Comparison of ENCODE assay signal across 18 cellular contexts in the genomic region with DNA sequence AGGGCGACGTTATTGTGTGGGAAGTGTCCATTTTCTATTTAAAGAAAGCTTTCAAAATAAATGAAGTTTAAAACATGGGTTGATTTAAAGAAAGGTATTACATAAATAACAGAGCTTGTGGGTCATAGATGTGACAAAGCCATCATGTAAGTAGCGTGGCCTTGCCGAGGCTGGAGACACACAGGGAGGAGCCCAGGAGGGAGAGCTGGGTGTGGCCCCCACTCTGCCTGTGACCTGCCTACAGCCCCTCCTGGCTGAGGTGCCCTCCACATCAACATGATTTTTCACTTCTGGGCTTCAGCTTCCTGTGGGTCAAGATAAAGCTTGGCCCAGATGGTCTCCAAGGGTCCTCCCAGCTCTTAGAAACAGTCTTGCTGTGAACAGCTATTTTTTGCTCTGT. TPM values are rescaled to one million over a fixed set of nuclear protein-coding genes. Genes with fewer than 3 reads are reported as not detected.
DNase-seq lines count a peak whose midpoint lies in the region; ATAC-seq and TF ChIP-seq lines count a peak whose summit lies in the region.
"Had no signal": no experiment of that assay in that cellular context is flagged by ENCODE, and none has a peak within 500 bp of the region (broad histone marks: within the 10 kb centered on the region; RNA-seq: fewer than 3 reads in every experiment).

No MANE protein-coding gene starts in this region.

- peaks cover 15% of the 10 kb centered on the region for H3K9me3 Mint-ChIP-seq in mesothelial cell of epicardium

- WGBS in esophagus, 2 donors = 79 to 83% methylated on average over 4 of the region's 4 CpGs

- H3K27me3 ChIP-seq in esophagus (ENCODE audit: control insufficient read depth in 1 of 2, insufficient read depth in 2 of 2, low read length in 2 of 2) = no peaks in the 10 kb centered on the region
- H3K27me3 ChIP-seq: cardiac muscle cell, MG63 had no signal

- H3K27me3 Mint-ChIP-seq in mesothelial cell of epicardium (ENCODE audit: low read depth) = no peaks in the 10 kb centered on the region

- H3K36me3 ChIP-seq in esophagus (ENCODE audit: control insufficient read depth in 2 of 2, insufficient read depth in 2 of 2, low read length in 1 of 2) = no peaks in the 10 kb centered on the region
- H3K36me3 ChIP-seq: cardiac muscle cell, left ventricle myocardium inferior, MG63, thoracic aorta had no signal

- H3K9me3 ChIP-seq in esophagus (ENCODE audit: control insufficient read depth in 2 of 2, insufficient read depth in 1 of 2, low read depth in 1 of 2, low read length in 1 of 2) = peaks cover 0 to 6% of the 10 kb centered on the region in 2 donors

- no peak overlapping the region for H3K4me3 ChIP-seq in esophagus (ENCODE audit: low read depth in 1 of 2, low read length in 2 of 2)
- H3K4me3 ChIP-seq: cardiac muscle cell, left ventricle myocardium inferior, MG63, thoracic aorta had no signal

- TF ChIP-seq POLR2A in GM18505 (IDR thresholded peaks at IDR 0.05; ENCODE audit: borderline replicate concordance, extremely low read depth, insufficient read depth, insufficient read length) = no peak
- no peak for TF ChIP-seq POLR2A in erythroblast (IDR thresholded peaks at IDR 0.05; ENCODE audit: low read length)

- DNase-seq in erythroblast (lab: John Stamatoyannopoulos, UW) (no peak), T-helper 2 cell (no peak), mesothelial cell of epicardium (ENCODE audit: low spot score in 2 of 2, unreplicated experiment in 2 of 2) (no peak)
- DNase-seq: endodermal cell; left ventricle myocardium inferior; MG63; NCI-H1694 treated with DMSO at 0.1 percent for 48 hours; SHP77; stimulated activated CD4-positive, alpha-beta T cell treated with anti-CD3 and anti-CD28 coated beads, Interleukin-4, amount 100 ng/mL, for 1 hour; T-helper 17 cell had no signal

- H3K27ac Mint-ChIP-seq in mesothelial cell of epicardium = no peak overlapping the region
- H3K27ac Mint-ChIP-seq: endodermal cell, T-helper 17 cell had no signal

- H3K4me1 ChIP-seq in esophagus (ENCODE audit: control insufficient read depth in 2 of 2, insufficient read depth in 2 of 2, low read length in 1 of 2) = peaks cover 3 to 12% of the 10 kb centered on the region in 2 donors
- H3K4me1 ChIP-seq: left ventricle myocardium inferior had no signal

- H3K4me1 Mint-ChIP-seq in mesothelial cell of epicardium = no peaks in the 10 kb centered on the region

- no peaks in the 10 kb centered on the region for H3K36me3 Mint-ChIP-seq in mesothelial cell of epicardium

- H3K4me3 Mint-ChIP-seq in mesothelial cell of epicardium = no peak overlapping the region
- H3K4me3 Mint-ChIP-seq: endodermal cell, T-helper 17 cell had no signal

- ATAC-seq in GM18505 (IDR thresholded peaks at IDR 0.05; ENCODE audit: unreplicated experiment) (peak; percentile 17), GM19463 (IDR thresholded peaks at IDR 0.05; ENCODE audit: unreplicated experiment) (peak; percentile 22), HG03045 (IDR thresholded peaks at IDR 0.05; ENCODE audit: unreplicated experiment) (peak; percentile 19), esophagus mucosa (no peak)
- ATAC-seq: activated CD4-positive, CD25-positive, alpha-beta regulatory T cell treated with anti-CD3 and anti-CD28 coated beads, Interleukin-2, amount 50 U/mL, for 24 hours; T-helper 17 cell had no signal

- TF ChIP-seq CTCF in mesothelial cell of epicardium (IDR thresholded peaks at IDR 0.05; ENCODE audit: unreplicated experiment) = no peak

- peak overlapping the region; percentile 49 to 83 for H3K27ac ChIP-seq in esophagus (ENCODE audit: low read depth in 2 of 2, low read length in 1 of 2)
- H3K27ac ChIP-seq: cardiac muscle cell, left ventricle myocardium inferior, thoracic aorta had no signal

RNA-seq across cellular contexts. Expression of a gene that starts 12.5 kb away (rescaled TPM):
- 10 to 100 TPM; 78.0 to 99.1 TPM for polyA plus RNA-seq in esophagus
- total RNA-seq in esophagus mucosa (135 TPM), mesothelial cell of epicardium (2.0 to 2.5 TPM (median 2.4 TPM) in 3 replicates)

Comparison
In these comparisons a context has a peak if more than half of its experiments do, and no peak if none do; other contexts are left out.
1. RNA of a gene that starts 12.5 kb away (total RNA-seq): 135 TPM in esophagus mucosa (single experiment); 2.0 to 2.5 TPM in mesothelial cell of epicardium; every median in the first group is over 10 times any median in the second.